ENCODE assay signal across 19 cellular contexts in genomic region chr2:134426721-134427120, GRCh38.
"Had no signal": no experiment of that assay in that cellular context is flagged by ENCODE, and none has a peak within 500 bp of the region (broad histone marks: within the 10 kb centered on the region; RNA-seq: fewer than 3 reads in every experiment).

No MANE protein-coding gene starts in this region.

- H3K9me3 ChIP-seq: esophagus muscularis mucosa, gastrocnemius medialis, heart right ventricle, psoas muscle, sigmoid colon had no signal

- H3K4me3 Mint-ChIP-seq: mesothelial cell of epicardium, nephron had no signal

- H3K4me1 Mint-ChIP-seq: mesothelial cell of epicardium, nephron had no signal

- H3K4me1 ChIP-seq: esophagus muscularis mucosa, sigmoid colon had no signal

- H3K27ac ChIP-seq: coronary artery, dorsolateral prefrontal cortex, epithelial cell of prostate, esophagus muscularis mucosa, gastrocnemius medialis, heart right ventricle, psoas muscle, sigmoid colon, skin epidermis had no signal

- ATAC-seq: gastrocnemius medialis, heart right ventricle, psoas muscle had no signal

- H3K4me3 ChIP-seq: coronary artery, dorsolateral prefrontal cortex, esophagus muscularis mucosa, gastrocnemius medialis, heart right ventricle, psoas muscle, sigmoid colon, skin epidermis had no signal

- DNase-seq: dorsolateral prefrontal cortex; effector CD8-positive, alpha-beta T cell; gastrocnemius medialis; heart right ventricle; hypothalamus; kidney glomerular epithelial cell; mammary epithelial cell; psoas muscle; retina; sigmoid colon; stimulated activated CD4-positive, alpha-beta T cell treated with anti-CD3 and anti-CD28 coated beads, Interleukin-2, amount 100 ng/mL, for 24 hours; stimulated activated naive CD4-positive, alpha-beta T cell treated with Interleukin-2 at 50 U/mL for 16 hours; trophoblast cell had no signal

- H3K27ac Mint-ChIP-seq: mesothelial cell of epicardium had no signal

- H3K9me3 Mint-ChIP-seq: mesothelial cell of epicardium, nephron had no signal

- H3K27me3 ChIP-seq: dorsolateral prefrontal cortex, esophagus muscularis mucosa, gastrocnemius medialis, heart right ventricle, sigmoid colon had no signal
